13 cellular contexts compared by ENCODE assay signal in the genomic region with DNA sequence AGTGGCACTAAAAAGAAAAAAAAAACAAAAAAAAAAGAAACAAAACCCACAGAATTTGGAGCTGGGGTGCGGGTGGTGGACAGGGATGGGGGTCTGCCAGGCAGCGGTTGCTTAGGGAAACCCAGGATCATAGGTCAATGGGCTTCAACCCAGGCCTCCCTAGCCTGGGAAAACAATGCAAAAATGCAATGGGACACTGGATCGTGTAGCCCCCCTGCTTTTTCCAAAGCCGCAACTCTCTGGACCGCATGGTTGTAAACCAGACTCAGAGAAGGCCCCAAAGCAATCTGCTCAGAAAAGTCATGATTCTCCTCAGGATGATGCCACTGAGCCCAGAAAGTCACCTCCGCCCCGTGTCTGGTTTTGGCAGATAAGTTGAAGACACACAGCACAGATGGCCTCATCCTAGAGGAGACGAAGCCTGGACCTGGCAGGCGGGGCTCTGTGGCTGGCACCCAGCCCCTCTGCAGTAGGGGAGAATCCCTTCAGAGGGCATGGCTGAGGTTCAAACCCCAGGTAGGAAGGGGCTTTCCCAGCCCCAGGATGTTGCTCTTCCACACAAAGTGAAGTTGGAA. TPM values are rescaled to one million over a fixed set of nuclear protein-coding genes. Genes with fewer than 3 reads are reported as not detected.
DNase-seq lines count a peak whose midpoint lies in the region; ATAC-seq and TF ChIP-seq lines count a peak whose summit lies in the region.
"Had no signal": no experiment of that assay in that cellular context is flagged by ENCODE, and none has a peak within 500 bp of the region (broad histone marks: within the 10 kb centered on the region; RNA-seq: fewer than 3 reads in every experiment).

No MANE protein-coding gene starts in this region.

- ATAC-seq in IMR-90 (ENCODE audit: low read depth) (no peak), HG02610 (IDR thresholded peaks at IDR 0.05; ENCODE audit: unreplicated experiment) (no peak)
- no peak for ATAC-seq in central memory CD8-positive, alpha-beta T cell (replicated peaks; ENCODE audit: extremely low read depth, poor library complexity, severe bottlenecking)

- H4K20me1 ChIP-seq in IMR-90 (ENCODE audit: insufficient read depth, low read length) (no peaks in the 10 kb centered on the region; the same call in 1 of the 2 replicates), OCI-LY7 (ENCODE audit: insufficient read depth, low read length) (no peaks in the 10 kb centered on the region)

- H2BK5ac ChIP-seq in IMR-90 (ENCODE audit: low read depth, low read length, poor library complexity, severe bottlenecking) = no peak overlapping the region

- POLR2A ChIA-PET in IMR-90 (lab: Charles Lee; ENCODE audit: unreplicated experiment) = no interaction called here
- POLR2A ChIA-PET in OCI-LY7 (lab: Charles Lee) = interaction anchor here (0.6 kb wide), 1 partner anchor 346 kb away, joined by 3 read pairs; no protein-coding TSS in a partner anchor

- H2AK5ac ChIP-seq in IMR-90 (ENCODE audit: low read depth, low read length) = no peak overlapping the region

- H3K27me3 ChIP-seq in IMR-90 (ENCODE audit: control insufficient read depth, insufficient read depth, low read length) = peaks cover 25% of the 10 kb centered on the region

- H3K9me3 ChIP-seq in IMR-90 (ENCODE audit: control insufficient read depth, insufficient read depth, low read length) (no peaks in the 10 kb centered on the region), OCI-LY7 (ENCODE audit: low read length) (no peaks in the 10 kb centered on the region)
- H3K9me3 ChIP-seq: vagina had no signal

- no peak for TF ChIP-seq RAD21 in IMR-90 (IDR thresholded peaks at IDR 0.05; ENCODE audit: low read length)

- no peak for TF ChIP-seq CTCF in IMR-90 (conservative IDR thresholded peaks at IDR 0.05; ENCODE audit: low read depth, low read length)
- TF ChIP-seq CTCF in OCI-LY7 (conservative IDR thresholded peaks at IDR 0.05; ENCODE audit: low read length) = no peak

- H3K9me1 ChIP-seq in IMR-90 (ENCODE audit: insufficient read depth, low read length) = peaks cover 5% of the 10 kb centered on the region

- H2BK120ac ChIP-seq in IMR-90 (ENCODE audit: low read depth, low read length) = 0 out of 2 replicates have a peak overlapping the region, but pooled peaks have one; percentile 14

- no peak overlapping the region for H2AK9ac ChIP-seq in IMR-90 (replicated peaks; ENCODE audit: low read depth, low read length, poor library complexity)

- H3K36me3 ChIP-seq in IMR-90 (ENCODE audit: control insufficient read depth, insufficient read depth, low read length) (no peaks in the 10 kb centered on the region), OCI-LY7 (ENCODE audit: insufficient read depth, low read length) (no peaks in the 10 kb centered on the region)
- H3K36me3 ChIP-seq: vagina had no signal

- H3K4me2 ChIP-seq in IMR-90 (ENCODE audit: low read depth, low read length) (no peak overlapping the region; the same call in 1 of the 2 replicates), OCI-LY7 (ENCODE audit: low read length) (no peak overlapping the region)

- no peak overlapping the region for H4K8ac ChIP-seq in IMR-90 (ENCODE audit: low read depth in 2 of 2, low read length in 2 of 2)

- peaks cover 31% of the 10 kb centered on the region for H3K36me3 Mint-ChIP-seq in central memory CD8-positive, alpha-beta T cell (ENCODE audit: insufficient read depth)

- no peak overlapping the region for H3K27ac Mint-ChIP-seq in central memory CD8-positive, alpha-beta T cell (ENCODE audit: low read depth)

- no peak overlapping the region for H3K23ac ChIP-seq in IMR-90 (ENCODE audit: low read depth, low read length)

- H3K79me2 ChIP-seq in OCI-LY7 (ENCODE audit: insufficient read depth, low read depth, low read length) = no peaks in the 10 kb centered on the region

- H3K4me3 ChIP-seq in IMR-90 (ENCODE audit: insufficient read depth, low read depth, low read length) = no peak overlapping the region
- H3K4me3 ChIP-seq in OCI-LY7 (ENCODE audit: low read depth, low read length, poor library complexity, severe bottlenecking) = no peak overlapping the region

- no peak overlapping the region for H3K18ac ChIP-seq in IMR-90 (ENCODE audit: low read depth, low read length)

- dilution Hi-C loops in IMR-90 (cut with HindIII; ENCODE audit: low sequenced_read_pairs, unreplicated experiment) = no loop called here

- H2BK20ac ChIP-seq in IMR-90 (ENCODE audit: low read depth, low read length) = 0 out of 2 replicates have a peak overlapping the region, but pooled peaks have one; percentile 8

- H3K4me1 ChIP-seq in IMR-90 (ENCODE audit: control insufficient read depth, insufficient read depth, low read length) (peaks cover 14% of the 10 kb centered on the region), OCI-LY7 (ENCODE audit: insufficient read depth, low read length, poor library complexity, severe bottlenecking) (peaks cover 5% of the 10 kb centered on the region)

- H2BK15ac ChIP-seq in IMR-90 (ENCODE audit: low read depth, low read length) = no peak overlapping the region; the same call in 2 of the 3 replicates

- H3K9me2 ChIP-seq in OCI-LY7 (ENCODE audit: insufficient read depth, low read length) = no peaks in the 10 kb centered on the region

- in situ Hi-C loops in IMR-90 (cut with MboI; ENCODE audit: low sequenced_read_pairs) = no loop called here

- 88% methylated on average over 4 of the region's 9 CpGs; no CpG with 5 or more reads in 1 of the 2 experiments for WGBS in IMR-90 (ENCODE audit: extremely low coverage in 2 of 2, insufficient read length in 1 of 2), 2 experiments

- TF ChIP-seq POLR2A in IMR-90 (IDR thresholded peaks at IDR 0.05; ENCODE audit: low read depth, low read length) = no peak

- peaks cover 55% of the 10 kb centered on the region for H3K4me1 Mint-ChIP-seq in central memory CD8-positive, alpha-beta T cell

- peaks cover 84% of the 10 kb centered on the region for H3K27me3 Mint-ChIP-seq in central memory CD8-positive, alpha-beta T cell

- CTCF ChIA-PET in IMR-90 (lab: Yijun Ruan, JAX) (no interaction called here), OCI-LY7 (lab: Charles Lee; ENCODE audit: unreplicated experiment) (no interaction called here)

- DNase-seq in activated T-cell treated with anti-CD3 and anti-CD28 coated beads, Interleukin-2, amount 50 U/mL, for 1 hour = peak; percentile 22
- DNase-seq in activated T-cell treated with anti-CD3 and anti-CD28 coated beads for 4 hours (no peak), IMR-90 (no peak), retina (peak; percentile 25), OCI-LY7 (ENCODE audit: low spot score) (no peak)
- no peak for DNase-seq in central memory CD8-positive, alpha-beta T cell (ENCODE audit: low spot score in 2 of 2)
- no peak for DNase-seq in NK-92 treated with Interleukin-12 subunit alpha and Interleukin-12 subunit beta, amount 100 ng/mL, for 24 hours (lab: John Stamatoyannopoulos, UW)
- DNase-seq: activated naive CD4-positive, alpha-beta T cell treated with Interleukin-2 at 50 U/mL for 16 hours; CD8-positive, alpha-beta memory T cell; stimulated activated CD4-positive, alpha-beta T cell treated with anti-CD3 and anti-CD28 coated beads, Interleukin-4, amount 100 ng/mL, for 4 hours had no signal

- H2AFZ ChIP-seq in IMR-90 (replicated peaks; ENCODE audit: low read length, poor library complexity) (peak overlapping the region; percentile 85), OCI-LY7 (ENCODE audit: low read length) (no peak overlapping the region)

- H3K4me3 Mint-ChIP-seq in central memory CD8-positive, alpha-beta T cell = peak overlapping the region; percentile 54

- H3K9ac ChIP-seq in IMR-90 (ENCODE audit: low read depth, low read length) = no peak overlapping the region

- H3K79me1 ChIP-seq in IMR-90 (ENCODE audit: low read depth in 1 of 2, low read length in 2 of 2) = no peaks in the 10 kb centered on the region

- no peak overlapping the region for H3K56ac ChIP-seq in IMR-90 (ENCODE audit: extremely low read depth, insufficient read depth, low read length)

- H4K91ac ChIP-seq in IMR-90 (ENCODE audit: insufficient read depth, low read depth, low read length) = 0 out of 2 replicates have a peak overlapping the region, but pooled peaks have one; percentile 19

- H3K9me3 Mint-ChIP-seq in central memory CD8-positive, alpha-beta T cell = no peaks in the 10 kb centered on the region

- BruUV-seq in IMR-90 (replicated peaks; lab: Mats Ljungman, UMichigan) (no TSS peak), OCI-LY7 (replicated peaks; lab: Mats Ljungman, UMichigan) (no TSS peak)

- no peak overlapping the region for H3K27ac ChIP-seq in IMR-90 (ENCODE audit: insufficient read depth, low read length)
- no peak overlapping the region for H3K27ac ChIP-seq in OCI-LY7 (ENCODE audit: low read depth, low read length, poor library complexity, severe bottlenecking)
- H3K27ac ChIP-seq: vagina had no signal

- no peak overlapping the region for H4K5ac ChIP-seq in IMR-90 (ENCODE audit: low read depth, low read length)

- intact Hi-C loops in IMR-90 (cut with micrococcal nuclease) (no loop called here), OCI-LY7 (cut with micrococcal nuclease; ENCODE audit: unreplicated experiment) (no loop called here)

- H3K4ac ChIP-seq in IMR-90 (ENCODE audit: low read depth, low read length) = peak overlapping the region; percentile 36; the same call in 1 of the 2 replicates

- H3K14ac ChIP-seq in IMR-90 (replicated peaks; ENCODE audit: low read depth, low read length) = no peak overlapping the region

TF ChIP-seq in IMR-90, 13 proteins besides CTCF, POLR2A, EP300 and RAD21 (continues in another document):
- TF ChIP-seq CHD1 (IDR thresholded peaks at IDR 0.05; ENCODE audit: low read depth, low read length) (no peak), CEBPB (IDR thresholded peaks at IDR 0.05; ENCODE audit: low read depth, low read length) (no peak), RFX5 (IDR thresholded peaks at IDR 0.05; ENCODE audit: low read depth, low read length) (no peak), MAFK (IDR thresholded peaks at IDR 0.05; ENCODE audit: low read depth, low read length) (no peak)

RNA-seq across cellular contexts. Expression of a gene that starts 5.1 kb away (rescaled TPM):
- total RNA-seq in IMR-90 (2012; rRNA removed) (not detected in 2 replicates), OCI-LY7 (2022) (not detected in 2 replicates)
- polyA plus RNA-seq in IMR-90 (2012; rRNA removed) = 0.38 and 0.44 TPM in 2 replicates
- 0.55 and 0.60 TPM in 2 replicates for polyA plus RNA-seq in IMR-90 (2012; cell fraction: cytosol; rRNA removed)
- polyA plus RNA-seq in IMR-90 (2012; cell fraction: nucleus; rRNA removed; ENCODE audit: low replicate concordance) = 1.1 and 1.2 TPM in 2 replicates
- total RNA-seq in OCI-LY7 (2014; rRNA removed; shearing (Covaris generic)) = 0.22 TPM in 1 of 2 replicates, not detected in the other
- total RNA-seq: vagina had no signal
- polyA plus RNA-seq: CD8-positive, alpha-beta memory T cell; esophagus had no signal

RNA-seq across cellular contexts. Expression of a gene that starts 12.3 kb away (rescaled TPM):
- total RNA-seq in IMR-90 (2012; rRNA removed) (0.36 and 1.1 TPM in 2 replicates), OCI-LY7 (2022) (not detected in 2 replicates)
- 2.1 and 2.2 TPM in 2 replicates for polyA plus RNA-seq in IMR-90 (2012; rRNA removed)
- polyA plus RNA-seq in IMR-90 (2012; cell fraction: cytosol; rRNA removed) = 0.97 and 1.3 TPM in 2 replicates
- 3.7 and 5.4 TPM in 2 replicates for polyA plus RNA-seq in IMR-90 (2012; cell fraction: nucleus; rRNA removed; ENCODE audit: low replicate concordance)
- not detected in 2 replicates for total RNA-seq in OCI-LY7 (2014; rRNA removed; shearing (Covaris generic))
- total RNA-seq: CD8-positive, alpha-beta memory T cell; vagina had no signal
- polyA plus RNA-seq: CD8-positive, alpha-beta memory T cell had no signal

Comparison
In these comparisons a context has a peak if more than half of its experiments do, and no peak if none do; other contexts are left out.
1. DNase-seq: peak in activated T-cell treated with anti-CD3 and anti-CD28 coated beads, Interleukin-2, amount 50 U/mL, for 1 hour (single experiment) and retina (single experiment); none in activated T-cell treated with anti-CD3 and anti-CD28 coated beads for 4 hours (single experiment), IMR-90 (single experiment), central memory CD8-positive, alpha-beta T cell (0 of 2), NK-92 treated with Interleukin-12 subunit alpha and Interleukin-12 subunit beta, amount 100 ng/mL, for 24 hours (single experiment) and OCI-LY7 (single experiment).